Comparison of ENCODE assay signal across 1 cellular context in the genomic region with DNA sequence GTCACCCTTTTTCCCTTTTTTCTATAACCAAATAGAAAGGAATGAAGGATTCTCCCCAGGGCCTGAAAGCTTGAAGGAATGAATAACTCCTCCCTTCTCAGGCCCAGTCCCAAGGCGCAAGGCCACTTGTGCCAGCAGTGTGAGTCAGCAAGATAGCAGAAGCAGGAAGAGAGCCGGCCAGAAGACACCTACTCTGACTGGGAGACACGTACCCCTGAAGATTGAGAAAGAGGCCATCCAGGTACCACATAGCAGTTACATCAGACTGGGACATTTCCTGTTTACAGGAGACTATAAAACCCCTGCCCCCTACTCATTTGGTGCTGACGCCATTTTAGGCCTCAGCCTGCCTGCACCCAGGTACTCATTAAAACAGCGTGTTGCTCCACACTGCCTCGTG.
TF ChIP-seq lines count a peak whose summit lies in the region.

No MANE protein-coding gene starts in this region.

TF ChIP-seq in endothelial cell of umbilical vein, 7 proteins besides CTCF, POLR2A, EP300 and RAD21:
- TF ChIP-seq GATA2 (IDR thresholded peaks at IDR 0.05; ENCODE audit: insufficient read depth, insufficient read length, low read depth, low read length) (no peak), EZH2 (IDR thresholded peaks at IDR 0.05; ENCODE audit: borderline replicate concordance, low read depth, low read length, severe bottlenecking) (no peak), JUN (IDR thresholded peaks at IDR 0.05; ENCODE audit: borderline replicate concordance, insufficient read depth, insufficient read length, low read depth) (no peak), POLR2AphosphoS5 (IDR thresholded peaks at IDR 0.05; ENCODE audit: insufficient read depth, low read depth, low read length) (no peak), FOS (IDR thresholded peaks at IDR 0.05; ENCODE audit: borderline replicate concordance, insufficient read depth, low read length) (no peak), MYC (IDR thresholded peaks at IDR 0.05; ENCODE audit: low read depth, low read length) (no peak)
- TF ChIP-seq, protein P1, sequence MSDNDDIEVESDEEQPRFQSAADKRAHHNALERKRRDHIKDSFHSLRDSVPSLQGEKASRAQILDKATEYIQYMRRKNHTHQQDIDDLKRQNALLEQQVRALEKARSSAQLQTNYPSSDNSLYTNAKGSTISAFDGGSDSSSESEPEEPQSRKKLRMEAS (IDR thresholded peaks at IDR 0.05; ENCODE audit: insufficient read depth, insufficient read length), result no peak
